ENCODE assay signal across 8 cellular contexts in genomic region chr1:43367904-43368645, GRCh38. TPM values are rescaled to one million over a fixed set of nuclear protein-coding genes. Genes with fewer than 3 reads are reported as not detected.
A peak's percentile ranks its signal among the peaks of the same experiment; 100 is the strongest.
DNase-seq lines count a peak whose midpoint lies in the region; ATAC-seq, FAIRE-seq and TF ChIP-seq lines count a peak whose summit lies in the region.

TSS of gene ELOVL1 (minus strand) at chr1:43368011. CDS start at chr1:43365609, 2,402 bp downstream.

- DNase-seq in AG08396 (ENCODE audit: low spot score) = peak; percentile 97
- DNase-seq in NCI-H345 (lab: John Stamatoyannopoulos, UW) = peak; percentile 89
- peak; percentile 92 for DNase-seq in activated B cell treated with CpG ODN at 0.5 μM for 24 hours
- DNase-seq in caudate nucleus (lab: John Stamatoyannopoulos, UW) = peak in 59 of 61 donors; percentile 31 to 92 (median 79)
- no peak for DNase-seq in keratinocyte (ENCODE audit: low read depth, low spot score)
- DNase-seq in stimulated activated CD4-positive, alpha-beta T cell treated with anti-CD3 and anti-CD28 coated beads, Interleukin-15, amount 100 ng/mL, for 1 hour (ENCODE audit: low read depth in 1 of 2, low spot score in 1 of 2) = peak; percentile 73 to 87

- intact Hi-C loops in activated B cell treated with CpG ODN at 0.5 μM for 24 hours (cut with micrococcal nuclease) = loop anchor here (1.0 to 10.0 kb wide), 7 partner anchors 10 to 683 kb away; partner anchors contain the start of genes CDC20, CFAP57, EBNA1BP2 and MED8

- H3K27me3 ChIP-seq in keratinocyte (ENCODE audit: control insufficient read depth, extremely low read depth, insufficient read depth, low read length) = no peaks in the 10 kb centered on the region

- H2AFZ ChIP-seq in keratinocyte (ENCODE audit: control insufficient read depth, low read length) = peak within 1 kb of the TSS; percentile 13

- FAIRE-seq in keratinocyte (lab: Jason Lieb, UNC) = no peak

- H3K9me3 Mint-ChIP-seq in activated B cell treated with CpG ODN at 0.5 μM for 24 hours = no peaks in the 10 kb centered on the region

- POLR2A ChIA-PET in activated B cell treated with CpG ODN at 0.5 μM for 24 hours (lab: Charles Lee) = interaction anchor here (0.6 to 2.8 kb wide), 27 partner anchors 9 to 1362 kb away, joined by 3 to 108 read pairs (median 5); partner anchors contain the start of genes CDC20, CFAP57, EBNA1BP2 and HYI

- peak within 1 kb of the TSS; percentile 82 for H3K9ac ChIP-seq in keratinocyte (ENCODE audit: control insufficient read depth, extremely low read depth, insufficient read depth, low read length)

- no peaks in the 10 kb centered on the region for H3K9me3 ChIP-seq in keratinocyte (ENCODE audit: control insufficient read depth, low read depth, low read length)

- CTCF ChIA-PET in activated B cell treated with CpG ODN at 0.5 μM for 24 hours (lab: Charles Lee) = interaction anchor here (1.0 to 1.9 kb wide), 5 partner anchors 10 to 141 kb away, joined by 3 to 7 read pairs (median 6); partner anchors contain the start of genes MED8 and SZT2

- H3K27ac ChIP-seq in caudate nucleus (ENCODE audit: low read depth, low read length) (peak within 1 kb of the TSS; percentile 93), keratinocyte (ENCODE audit: control insufficient read depth, insufficient read depth, low read length) (peak within 1 kb of the TSS; percentile 75)

- H3K27me3 Mint-ChIP-seq in activated B cell treated with CpG ODN at 0.5 μM for 24 hours = no peaks in the 10 kb centered on the region

- H3K4me3 ChIP-seq in keratinocyte (ENCODE audit: control insufficient read depth in 2 of 3, extremely low read depth in 1 of 3, insufficient read depth in 2 of 3, low read depth in 1 of 3, low read length in 3 of 3) = peak within 1 kb of the TSS; percentile 67 to 92 (median 79)

- H3K27ac Mint-ChIP-seq in activated B cell treated with CpG ODN at 0.5 μM for 24 hours = peak within 1 kb of the TSS; percentile 97

- peaks cover 44% of the 10 kb centered on the region for H3K36me3 Mint-ChIP-seq in activated B cell treated with CpG ODN at 0.5 μM for 24 hours (ENCODE audit: low read depth)

- H3K4me2 ChIP-seq in keratinocyte (ENCODE audit: control insufficient read depth, extremely low read depth, insufficient read depth, low read depth, low read length) = peak within 1 kb of the TSS; percentile 99

- ATAC-seq in GM18909 (IDR thresholded peaks at IDR 0.05; ENCODE audit: poor library complexity, unreplicated experiment) (peak; percentile 75), HG03159 (IDR thresholded peaks at IDR 0.05; ENCODE audit: unreplicated experiment) (peak; percentile 77), activated B cell treated with CpG ODN at 0.5 μM for 24 hours (ENCODE audit: low read depth) (peak; percentile 87)

- dilution Hi-C loops in keratinocyte (cut with MboI; ENCODE audit: extremely low pct_ligation_motif_present, low sequenced_read_pairs) = no loop called here

- peak within 1 kb of the TSS; percentile 93 for H3K4me3 Mint-ChIP-seq in activated B cell treated with CpG ODN at 0.5 μM for 24 hours

- H3K79me2 ChIP-seq in keratinocyte (ENCODE audit: control insufficient read depth, insufficient read depth, low read length) = peaks cover 49% of the 10 kb centered on the region

- H3K4me1 Mint-ChIP-seq in activated B cell treated with CpG ODN at 0.5 μM for 24 hours = peaks cover 42% of the 10 kb centered on the region

- peaks cover 14 to 26% of the 10 kb centered on the region in 2 experiments for H3K36me3 ChIP-seq in keratinocyte (ENCODE audit: control insufficient read depth in 2 of 2, extremely low read depth in 1 of 2, insufficient read depth in 2 of 2, low read length in 2 of 2)

- H4K20me1 ChIP-seq in keratinocyte (ENCODE audit: control insufficient read depth, extremely low read depth, insufficient read depth, low read length) = peaks cover 3% of the 10 kb centered on the region

- peaks cover 57% of the 10 kb centered on the region for H3K4me1 ChIP-seq in keratinocyte (ENCODE audit: control insufficient read depth, extremely low read depth, insufficient read depth, low read length)

- no peaks in the 10 kb centered on the region for H3K9me1 ChIP-seq in keratinocyte (ENCODE audit: control insufficient read depth, extremely low read depth, insufficient read depth, low read length)

- TF ChIP-seq CTCF in activated B cell treated with CpG ODN at 0.5 μM for 24 hours (IDR thresholded peaks at IDR 0.05) (no peak), keratinocyte (optimal IDR thresholded peaks at IDR 0.05 in 1 of 3, IDR thresholded peaks at IDR 0.05 in 1 of 3, conservative IDR thresholded peaks at IDR 0.05 in 1 of 3; ENCODE audit: extremely low read depth in 1 of 3, insufficient read depth in 2 of 3, low read length in 3 of 3) (peak; percentile 33 to 48 (median 42))

RNA-seq across cellular contexts. Expression of gene ELOVL1, which starts in this region (rescaled TPM):
- 80.2 and 84.2 TPM in 2 replicates for total RNA-seq in activated B cell treated with CpG ODN at 0.5 μM for 24 hours
- polyA plus RNA-seq in keratinocyte = 277 to 331 TPM (median 283 TPM) in 3 replicates
- polyA plus RNA-seq in keratinocyte (2011; ENCODE audit: low read depth) = 61.1 TPM
- polyA plus RNA-seq in keratinocyte (2011; cell fraction: cytosol; rRNA removed) = 172 and 242 TPM in 2 replicates
- 291 and 315 TPM in 2 replicates for polyA plus RNA-seq in keratinocyte (2011; cell fraction: nucleus; rRNA removed)
- 181 and 389 TPM in 2 replicates for polyA plus RNA-seq in keratinocyte (2012; ENCODE audit: low replicate concordance)
- polyA minus RNA-seq in keratinocyte = 167 to 242 TPM (median 175 TPM) in 3 replicates
- polyA minus RNA-seq in keratinocyte (2011; cell fraction: cytosol; rRNA and poly(A)+ RNA removed) = 112 TPM
- polyA minus RNA-seq in keratinocyte (2011; cell fraction: nucleus; rRNA and poly(A)+ RNA removed) = 91.7 and 106 TPM in 2 replicates
